In the genomic region with DNA sequence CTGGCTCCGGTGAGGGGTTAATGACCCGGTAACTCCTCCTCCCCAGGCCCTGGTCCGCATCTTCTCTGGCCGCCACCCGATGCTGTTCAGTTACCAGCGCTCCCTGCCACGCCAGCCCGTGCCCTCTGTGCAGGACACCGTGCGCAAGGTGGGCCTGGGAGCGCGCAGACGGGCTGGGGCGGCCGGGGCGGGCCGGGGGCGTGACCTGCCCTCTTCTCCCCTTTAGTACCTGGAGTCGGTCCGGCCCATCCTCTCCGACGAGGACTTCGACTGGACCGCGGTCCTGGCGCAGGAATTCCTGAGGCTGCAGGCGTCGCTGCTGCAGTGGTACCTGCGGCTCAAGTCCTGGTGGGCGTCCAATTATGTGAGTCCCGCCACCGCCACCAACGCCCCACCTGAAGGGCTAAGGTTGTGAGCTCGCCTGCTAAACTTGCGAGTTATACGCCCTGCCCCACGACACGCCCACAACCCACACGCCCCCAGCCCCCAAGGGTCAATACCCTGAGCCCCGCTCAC, we compare ENCODE assay signal across 25 cellular contexts. TPM values are rescaled to one million over a fixed set of nuclear protein-coding genes. Genes with fewer than 3 reads are reported as not detected.
DNase-seq lines count a peak whose midpoint lies in the region; ATAC-seq and TF ChIP-seq lines count a peak whose summit lies in the region.
"Had no signal": no experiment of that assay in that cellular context is flagged by ENCODE, and none has a peak within 500 bp of the region (broad histone marks: within the 10 kb centered on the region; RNA-seq: fewer than 3 reads in every experiment).

No MANE protein-coding gene starts in this region.

- no peak overlapping the region for H3K9ac ChIP-seq in HUES64 (ENCODE audit: low read depth, low read length)

- H3K27ac ChIP-seq in HUES64 (ENCODE audit: low read depth, low read length) (no peak overlapping the region), testis (no peak overlapping the region)
- H3K27ac ChIP-seq: PC-9, prostate gland had no signal

- H3K27me3 ChIP-seq in HUES64 (ENCODE audit: insufficient read depth, low read length) = peaks cover 5% of the 10 kb centered on the region; the same call in 1 of the 2 replicates
- no peaks in the 10 kb centered on the region for H3K27me3 ChIP-seq in testis

- H3K9me3 ChIP-seq in HUES64 (ENCODE audit: insufficient read depth, low read depth, low read length) (no peaks in the 10 kb centered on the region), testis (no peaks in the 10 kb centered on the region)
- H3K9me3 ChIP-seq: prostate gland had no signal

- no peak for TF ChIP-seq POLR2A in testis (IDR thresholded peaks at IDR 0.05)

- H3K27ac Mint-ChIP-seq in activated naive CD4-positive, alpha-beta T cell treated with anti-CD3 and anti-CD28 coated beads, Interleukin-2, amount 50 U/mL, for 72 hours = no peak overlapping the region
- H3K27ac Mint-ChIP-seq: activated CD4-positive, alpha-beta T cell treated with anti-CD3 and anti-CD28 coated beads, Interleukin-2, amount 10 ng/mL, durations not matched to agents 24 days and 14 days; activated naive CD4-positive, alpha-beta T cell treated with anti-CD3 and anti-CD28 coated beads for 36 hours; activated T-cell treated with anti-CD3 and anti-CD28 coated beads, Interleukin-2, amount 50 U/mL, for 24 hours; memory B cell had no signal

- ATAC-seq in activated naive CD4-positive, alpha-beta T cell treated with anti-CD3 and anti-CD28 coated beads, Interleukin-2, amount 50 U/mL, for 72 hours = peak; percentile 50 to 57
- ATAC-seq: esophagus mucosa had no signal

- WGBS in HUES64 = 14% methylated on average over 39 of the region's 40 CpGs
- 53 to 55% methylated on average over 27 to 40 of the region's 40 CpGs for WGBS in testis, 2 donors

- no peaks in the 10 kb centered on the region for H3K36me3 Mint-ChIP-seq in activated naive CD4-positive, alpha-beta T cell treated with anti-CD3 and anti-CD28 coated beads, Interleukin-2, amount 50 U/mL, for 72 hours
- H3K36me3 Mint-ChIP-seq: memory B cell had no signal

- DNase-seq in activated naive CD4-positive, alpha-beta T cell treated with anti-CD3 and anti-CD28 coated beads, Interleukin-2, amount 50 U/mL, for 72 hours (ENCODE audit: low spot score in 2 of 2) = no peak
- DNase-seq in activated naive CD4-positive, alpha-beta T cell (lab: John Stamatoyannopoulos, UW) = no peak
- DNase-seq in left kidney (ENCODE audit: low read depth, low spot score) (peak; percentile 67), testis (no peak), AG08395 (ENCODE audit: low spot score) (no peak), DMS153 (lab: John Stamatoyannopoulos, UW) (no peak), LoVo (ENCODE audit: low spot score) (no peak)
- DNase-seq: ACHN; activated naive CD4-positive, alpha-beta T cell treated with anti-CD3 and anti-CD28 coated beads for 36 hours; activated T-cell treated with anti-CD3 and anti-CD28 coated beads, Interleukin-2, amount 50 U/mL, for 24 hours; COR-L47; cortex of kidney; DMS79; foreskin melanocyte; KG1; left cardiac atrium; NCI-H2081 treated with DMSO at 0.1 percent for 48 hours; NCI-H446; PC-9; SHP77 had no signal

- no peak for TF ChIP-seq CTCF in testis (IDR thresholded peaks at IDR 0.05)

- H3K4me3 ChIP-seq in HUES64 (ENCODE audit: low read length) (peak overlapping the region; percentile 34), testis (peak overlapping the region; percentile 15 to 29)
- H3K4me3 ChIP-seq: PC-9, prostate gland had no signal

- peaks cover 22% of the 10 kb centered on the region for H3K36me3 ChIP-seq in HUES64 (ENCODE audit: insufficient read depth, low read length)
- H3K36me3 ChIP-seq in testis (ENCODE audit: low read depth, missing control alignments) = no peaks in the 10 kb centered on the region
- H3K36me3 ChIP-seq: prostate gland had no signal

- intact Hi-C loops in testis (cut with DNase I; ENCODE audit: low total_unique reads) = no loop called here

- no peaks in the 10 kb centered on the region for H3K9me3 Mint-ChIP-seq in activated naive CD4-positive, alpha-beta T cell treated with anti-CD3 and anti-CD28 coated beads, Interleukin-2, amount 50 U/mL, for 72 hours
- H3K9me3 Mint-ChIP-seq: activated CD4-positive, alpha-beta T cell treated with anti-CD3 and anti-CD28 coated beads, Interleukin-2, amount 10 ng/mL, durations not matched to agents 24 days and 14 days; activated naive CD4-positive, alpha-beta T cell treated with anti-CD3 and anti-CD28 coated beads for 36 hours; activated T-cell treated with anti-CD3 and anti-CD28 coated beads, Interleukin-2, amount 50 U/mL, for 24 hours; memory B cell had no signal

- H3K4me1 ChIP-seq in HUES64 (ENCODE audit: insufficient read depth, low read length) = no peaks in the 10 kb centered on the region
- H3K4me1 ChIP-seq in testis = no peaks in the 10 kb centered on the region
- H3K4me1 ChIP-seq: prostate gland had no signal

RNA-seq across cellular contexts. Expression of gene CPT1C, which starts 10.4 kb away (rescaled TPM):
- total RNA-seq in activated naive CD4-positive, alpha-beta T cell treated with anti-CD3 and anti-CD28 coated beads, Interleukin-2, amount 50 U/mL, for 72 hours = 1 to 10 TPM; 4.1 to 4.3 TPM
- 19.7 TPM for polyA plus RNA-seq in HUES64 (2013, experiment 1 of 2)
- polyA plus RNA-seq in HUES64 (2013, experiment 2 of 2) = 26.9 TPM
- 1 to 10 TPM; 8.8 to 9.8 TPM for total RNA-seq in testis
- 17.1 TPM for polyA plus RNA-seq in testis (ENCODE audit: insufficient read depth, low read depth, low replicate concordance)

RNA-seq across cellular contexts. Expression of gene ADM5, which starts 11.9 kb away (rescaled TPM):
- total RNA-seq in activated naive CD4-positive, alpha-beta T cell treated with anti-CD3 and anti-CD28 coated beads, Interleukin-2, amount 50 U/mL, for 72 hours = 1 to 10 TPM; 5.6 to 6.2 TPM
- 5.7 TPM for polyA plus RNA-seq in HUES64 (2013, experiment 1 of 2)
- 3.1 TPM for polyA plus RNA-seq in HUES64 (2013, experiment 2 of 2)
- total RNA-seq in testis = 1 to 10 TPM; 2.9 to 5.0 TPM
- polyA plus RNA-seq in testis (ENCODE audit: insufficient read depth, low read depth, low replicate concordance) = 2.2 TPM

RNA-seq across cellular contexts. Expression of gene PRMT1, which starts 24.3 kb away (rescaled TPM):
- 100 to 1,000 TPM; 248 to 309 TPM for total RNA-seq in activated naive CD4-positive, alpha-beta T cell treated with anti-CD3 and anti-CD28 coated beads, Interleukin-2, amount 50 U/mL, for 72 hours
- 545 TPM for polyA plus RNA-seq in HUES64 (2013, experiment 1 of 2)
- 504 TPM for polyA plus RNA-seq in HUES64 (2013, experiment 2 of 2)
- 100 to 1,000 TPM; 192 to 272 TPM for total RNA-seq in testis
- 201 TPM for polyA plus RNA-seq in testis (ENCODE audit: insufficient read depth, low read depth, low replicate concordance)

RNA-seq across cellular contexts. Expression of gene BCL2L12, which starts 35.6 kb away (rescaled TPM):
- total RNA-seq in activated naive CD4-positive, alpha-beta T cell treated with anti-CD3 and anti-CD28 coated beads, Interleukin-2, amount 50 U/mL, for 72 hours = 10 to 100 TPM; 69.6 to 93.4 TPM
- polyA plus RNA-seq in HUES64 (2013, experiment 1 of 2) = 107 TPM
- 100 TPM for polyA plus RNA-seq in HUES64 (2013, experiment 2 of 2)
- total RNA-seq in testis = 10 to 100 TPM; 11.3 to 19.3 TPM
- polyA plus RNA-seq in testis (ENCODE audit: insufficient read depth, low read depth, low replicate concordance) = 17.3 TPM

RNA-seq across cellular contexts. Expression of gene IRF3, which starts 35.7 kb away (rescaled TPM):
- total RNA-seq in activated naive CD4-positive, alpha-beta T cell treated with anti-CD3 and anti-CD28 coated beads, Interleukin-2, amount 50 U/mL, for 72 hours = 100 to 1,000 TPM; 135 to 202 TPM
- polyA plus RNA-seq in HUES64 (2013, experiment 1 of 2) = 64.1 TPM
- 57.6 TPM for polyA plus RNA-seq in HUES64 (2013, experiment 2 of 2)
- 10 to 100 TPM; 50.1 to 51.6 TPM for total RNA-seq in testis
- 34.9 TPM for polyA plus RNA-seq in testis (ENCODE audit: insufficient read depth, low read depth, low replicate concordance)
